Comparison of ENCODE assay signal across 15 cellular contexts in the genomic region with DNA sequence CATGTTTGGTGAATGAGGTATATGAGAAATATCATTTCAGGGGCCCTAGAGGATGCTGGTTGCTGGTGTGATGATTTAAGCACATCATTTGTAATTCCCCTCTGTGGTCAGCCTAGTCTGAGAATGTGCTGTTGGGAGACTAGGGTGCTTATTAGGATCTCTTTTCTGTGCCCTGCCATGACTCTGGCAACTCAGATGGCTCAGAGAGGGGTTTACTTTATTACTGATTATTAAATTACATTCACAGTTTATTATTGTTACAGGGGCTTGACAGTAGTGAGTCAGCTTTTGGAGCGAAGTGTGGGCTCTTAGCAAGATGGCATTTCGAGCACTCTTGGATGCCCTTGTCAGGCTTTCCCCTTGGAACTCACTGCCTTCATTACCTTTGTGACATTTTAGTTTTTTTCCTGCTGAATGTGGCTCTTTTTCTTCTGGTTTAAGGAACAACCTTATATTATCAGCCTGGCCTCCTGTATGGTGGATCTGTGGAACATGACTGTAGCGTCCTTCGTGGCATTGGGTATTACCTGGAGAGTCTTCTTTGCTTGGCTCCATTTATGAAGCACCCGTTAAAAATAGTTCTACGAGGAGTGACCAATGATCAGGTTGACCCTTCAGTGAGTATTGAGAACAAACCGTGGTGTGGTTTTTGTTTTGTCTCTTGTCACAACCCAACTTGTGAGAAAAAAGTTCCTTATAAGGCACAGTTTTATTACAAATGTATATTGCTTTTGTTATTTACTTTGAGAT.
"Had no signal": no experiment of that assay in that cellular context is flagged by ENCODE, and none has a peak within 500 bp of the region (broad histone marks: within the 10 kb centered on the region; RNA-seq: fewer than 3 reads in every experiment).

No MANE protein-coding gene starts in this region.

- H3K27me3 Mint-ChIP-seq: activated CD4-positive, alpha-beta T cell treated with anti-CD3 and anti-CD28 coated beads, Interleukin-2, amount 10 ng/mL, durations not matched to agents 7 days and 5 days; activated T-cell treated with anti-CD3 and anti-CD28 coated beads, Interleukin-2, amount 50 U/mL, for 24 hours had no signal

- H3K36me3 ChIP-seq: brain microvascular endothelial cell, transverse colon had no signal

- H3K27ac ChIP-seq: brain microvascular endothelial cell, foreskin keratinocyte, transverse colon had no signal

- H3K4me3 Mint-ChIP-seq: activated CD4-positive, alpha-beta T cell treated with anti-CD3 and anti-CD28 coated beads, Interleukin-2, amount 10 ng/mL, durations not matched to agents 7 days and 5 days; activated T-cell treated with anti-CD3 and anti-CD28 coated beads, Interleukin-2, amount 50 U/mL, for 24 hours; neural crest cell; WTC11 had no signal

- H3K27ac Mint-ChIP-seq: activated CD4-positive, alpha-beta T cell treated with anti-CD3 and anti-CD28 coated beads, Interleukin-2, amount 10 ng/mL, durations not matched to agents 7 days and 5 days; activated T-cell treated with anti-CD3 and anti-CD28 coated beads, Interleukin-2, amount 50 U/mL, for 24 hours; WTC11 had no signal

- DNase-seq: activated CD4-positive, alpha-beta T cell treated with anti-CD3 and anti-CD28 coated beads, Interleukin-2, amount 10 ng/mL, durations not matched to agents 7 days and 5 days; activated effector memory CD4-positive, alpha-beta T cell treated with anti-CD3 and anti-CD28 coated beads, Interleukin-2, amount 50 U/mL, for 16 hours; activated T-cell treated with anti-CD3 and anti-CD28 coated beads, Interleukin-2, amount 50 U/mL, for 24 hours; amniotic stem cell; brain microvascular endothelial cell; cerebellar nuclear complex; foreskin keratinocyte; small intestine; T-helper 1 cell; transverse colon had no signal

- H3K4me3 ChIP-seq: transverse colon had no signal

- FAIRE-seq: keratinocyte, small intestine had no signal

- H3K9me3 Mint-ChIP-seq: activated CD4-positive, alpha-beta T cell treated with anti-CD3 and anti-CD28 coated beads, Interleukin-2, amount 10 ng/mL, durations not matched to agents 7 days and 5 days; activated naive CD4-positive, alpha-beta T cell treated with anti-CD3 and anti-CD28 coated beads, Interleukin-2, amount 50 U/mL, for 72 hours; activated T-cell treated with anti-CD3 and anti-CD28 coated beads, Interleukin-2, amount 50 U/mL, for 24 hours; neural crest cell; WTC11 had no signal

- ATAC-seq: activated naive CD4-positive, alpha-beta T cell treated with anti-CD3 and anti-CD28 coated beads, Interleukin-2, amount 50 U/mL, for 72 hours; esophagus mucosa; foreskin keratinocyte; WTC11 had no signal

- H3K27me3 ChIP-seq: brain microvascular endothelial cell, foreskin keratinocyte, transverse colon had no signal

- H3K9me3 ChIP-seq: transverse colon had no signal
